ENCODE assay signal across 1 cellular context in genomic region chr10:14416308-14416700, GRCh38.
TF ChIP-seq lines count a peak whose summit lies in the region.

No MANE protein-coding gene starts in this region.

TF ChIP-seq in WTC11, 78 proteins besides CTCF, POLR2A, EP300 and RAD21 (continued from another document):
- TF ChIP-seq NFATC4 (CRISPR knock-in tag; IDR thresholded peaks at IDR 0.05) (no peak), CBFB (CRISPR knock-in tag; IDR thresholded peaks at IDR 0.05; ENCODE audit: low read depth) (no peak), ESRRA (CRISPR knock-in tag; IDR thresholded peaks at IDR 0.05; ENCODE audit: borderline replicate concordance) (no peak), PRRX2 (CRISPR knock-in tag; IDR thresholded peaks at IDR 0.05) (no peak), ZNF423 (CRISPR knock-in tag; IDR thresholded peaks at IDR 0.05) (no peak), GTF2I (CRISPR knock-in tag; conservative IDR thresholded peaks at IDR 0.05) (no peak), TEAD1 (CRISPR knock-in tag; IDR thresholded peaks at IDR 0.05) (no peak), ELF4 (CRISPR knock-in tag; IDR thresholded peaks at IDR 0.05; ENCODE audit: low read depth) (no peak), ATF3 (CRISPR knock-in tag; conservative IDR thresholded peaks at IDR 0.05) (no peak), HMGA2 (CRISPR knock-in tag; IDR thresholded peaks at IDR 0.05) (no peak), IRF2 (CRISPR knock-in tag; IDR thresholded peaks at IDR 0.05; ENCODE audit: borderline replicate concordance, low read depth) (no peak), ERG (CRISPR knock-in tag; IDR thresholded peaks at IDR 0.05) (no peak), FOXP4 (CRISPR knock-in tag; IDR thresholded peaks at IDR 0.05) (no peak)
